1 cellular context compared by ENCODE assay signal in the genomic region with DNA sequence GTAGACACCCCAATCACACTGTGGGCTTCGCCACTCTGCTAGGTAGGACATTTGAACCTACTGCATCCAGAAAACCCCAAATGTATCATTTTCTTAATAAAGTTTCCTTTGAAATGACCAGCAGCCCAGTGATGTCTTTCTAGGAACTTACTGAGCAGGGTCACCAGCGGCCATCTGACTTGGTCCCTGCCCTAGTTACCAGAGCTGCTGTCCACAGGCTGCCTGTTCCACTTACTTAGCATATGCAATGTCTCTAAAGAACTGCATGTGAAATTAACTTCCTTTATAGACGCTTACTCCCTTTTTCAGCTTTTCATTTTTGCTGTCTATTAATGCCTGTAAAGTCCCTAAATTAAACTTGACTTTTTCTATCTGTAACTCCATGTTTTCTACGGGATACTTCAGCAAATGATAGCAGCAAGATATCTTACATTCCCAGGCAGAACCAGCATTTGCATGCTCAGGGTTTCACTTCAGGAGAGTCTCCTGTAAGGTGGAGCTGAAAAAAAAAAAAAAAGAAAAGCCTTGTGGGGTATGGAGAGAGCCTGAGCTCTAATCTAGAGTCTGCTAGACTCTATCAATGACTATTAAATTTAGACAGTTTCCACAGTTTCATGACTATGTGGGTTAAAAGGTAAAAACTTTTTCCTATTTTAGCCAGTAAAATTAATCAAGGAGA.
TF ChIP-seq lines count a peak whose summit lies in the region.

No MANE protein-coding gene starts in this region.

TF ChIP-seq in GM23338, 12 proteins besides CTCF, POLR2A, EP300 and RAD21 (continued from another document):
- TF ChIP-seq, protein P1, sequence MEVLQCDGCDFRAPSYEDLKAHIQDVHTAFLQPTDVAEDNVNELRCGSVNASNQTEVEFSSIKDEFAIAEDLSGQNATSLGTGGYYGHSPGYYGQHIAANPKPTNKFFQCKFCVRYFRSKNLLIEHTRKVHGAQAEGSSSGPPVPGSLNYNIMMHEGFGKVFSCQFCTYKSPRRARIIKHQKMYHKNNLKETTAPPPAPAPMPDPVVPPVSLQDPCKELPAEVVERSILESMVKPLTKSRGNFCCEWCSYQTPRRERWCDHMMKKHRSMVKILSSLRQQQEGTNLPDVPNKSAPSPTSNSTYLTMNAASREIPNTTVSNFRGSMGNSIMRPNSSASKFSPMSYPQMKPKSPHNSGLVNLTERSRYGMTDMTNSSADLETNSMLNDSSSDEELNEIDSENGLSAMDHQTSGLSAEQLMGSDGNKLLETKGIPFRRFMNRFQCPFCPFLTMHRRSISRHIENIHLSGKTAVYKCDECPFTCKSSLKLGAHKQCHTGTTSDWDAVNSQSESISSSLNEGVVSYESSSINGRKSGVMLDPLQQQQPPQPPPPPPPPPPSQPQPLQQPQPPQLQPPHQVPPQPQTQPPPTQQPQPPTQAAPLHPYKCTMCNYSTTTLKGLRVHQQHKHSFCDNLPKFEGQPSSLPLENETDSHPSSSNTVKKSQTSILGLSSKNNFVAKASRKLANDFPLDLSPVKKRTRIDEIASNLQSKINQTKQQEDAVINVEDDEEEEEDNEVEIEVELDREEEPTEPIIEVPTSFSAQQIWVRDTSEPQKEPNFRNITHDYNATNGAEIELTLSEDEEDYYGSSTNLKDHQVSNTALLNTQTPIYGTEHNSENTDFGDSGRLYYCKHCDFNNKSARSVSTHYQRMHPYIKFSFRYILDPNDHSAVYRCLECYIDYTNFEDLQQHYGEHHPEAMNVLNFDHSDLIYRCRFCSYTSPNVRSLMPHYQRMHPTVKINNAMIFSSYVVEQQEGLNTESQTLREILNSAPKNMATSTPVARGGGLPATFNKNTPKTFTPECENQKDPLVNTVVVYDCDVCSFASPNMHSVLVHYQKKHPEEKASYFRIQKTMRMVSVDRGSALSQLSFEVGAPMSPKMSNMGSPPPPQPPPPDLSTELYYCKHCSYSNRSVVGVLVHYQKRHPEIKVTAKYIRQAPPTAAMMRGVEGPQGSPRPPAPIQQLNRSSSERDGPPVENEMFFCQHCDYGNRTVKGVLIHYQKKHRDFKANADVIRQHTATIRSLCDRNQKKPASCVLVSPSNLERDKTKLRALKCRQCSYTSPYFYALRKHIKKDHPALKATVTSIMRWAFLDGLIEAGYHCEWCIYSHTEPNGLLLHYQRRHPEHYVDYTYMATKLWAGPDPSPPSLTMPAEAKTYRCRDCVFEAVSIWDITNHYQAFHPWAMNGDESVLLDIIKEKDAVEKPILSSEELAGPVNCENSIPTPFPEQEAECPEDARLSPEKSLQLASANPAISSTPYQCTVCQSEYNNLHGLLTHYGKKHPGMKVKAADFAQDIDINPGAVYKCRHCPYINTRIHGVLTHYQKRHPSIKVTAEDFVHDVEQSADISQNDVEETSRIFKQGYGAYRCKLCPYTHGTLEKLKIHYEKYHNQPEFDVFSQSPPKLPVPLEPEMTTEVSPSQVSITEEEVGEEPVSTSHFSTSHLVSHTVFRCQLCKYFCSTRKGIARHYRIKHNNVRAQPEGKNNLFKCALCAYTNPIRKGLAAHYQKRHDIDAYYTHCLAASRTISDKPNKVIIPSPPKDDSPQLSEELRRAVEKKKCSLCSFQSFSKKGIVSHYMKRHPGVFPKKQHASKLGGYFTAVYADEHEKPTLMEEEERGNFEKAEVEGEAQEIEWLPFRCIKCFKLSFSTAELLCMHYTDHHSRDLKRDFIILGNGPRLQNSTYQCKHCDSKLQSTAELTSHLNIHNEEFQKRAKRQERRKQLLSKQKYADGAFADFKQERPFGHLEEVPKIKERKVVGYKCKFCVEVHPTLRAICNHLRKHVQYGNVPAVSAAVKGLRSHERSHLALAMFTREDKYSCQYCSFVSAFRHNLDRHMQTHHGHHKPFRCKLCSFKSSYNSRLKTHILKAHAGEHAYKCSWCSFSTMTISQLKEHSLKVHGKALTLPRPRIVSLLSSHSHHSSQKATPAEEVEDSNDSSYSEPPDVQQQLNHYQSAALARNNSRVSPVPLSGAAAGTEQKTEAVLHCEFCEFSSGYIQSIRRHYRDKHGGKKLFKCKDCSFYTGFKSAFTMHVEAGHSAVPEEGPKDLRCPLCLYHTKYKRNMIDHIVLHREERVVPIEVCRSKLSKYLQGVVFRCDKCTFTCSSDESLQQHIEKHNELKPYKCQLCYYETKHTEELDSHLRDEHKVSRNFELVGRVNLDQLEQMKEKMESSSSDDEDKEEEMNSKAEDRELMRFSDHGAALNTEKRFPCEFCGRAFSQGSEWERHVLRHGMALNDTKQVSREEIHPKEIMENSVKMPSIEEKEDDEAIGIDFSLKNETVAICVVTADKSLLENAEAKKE (CRISPR knock-in tag; IDR thresholded peaks at IDR 0.05) = no peak
- TF ChIP-seq EZH2 (IDR thresholded peaks at IDR 0.05; ENCODE audit: low read depth, unreplicated experiment) (no peak), POLR2AphosphoS5 (IDR thresholded peaks at IDR 0.05; ENCODE audit: low read depth) (no peak), REST (IDR thresholded peaks at IDR 0.05; ENCODE audit: unreplicated experiment) (no peak), ZNF114 (CRISPR knock-in tag; IDR thresholded peaks at IDR 0.05) (no peak)
